In genomic region chr1:195158091-195158490, GRCh38 we compare ENCODE assay signal across 21 cellular contexts.
A peak's percentile ranks its signal among the peaks of the same experiment; 100 is the strongest.
DNase-seq lines count a peak whose midpoint lies in the region; ATAC-seq, FAIRE-seq and TF ChIP-seq lines count a peak whose summit lies in the region.
"Had no signal": no experiment of that assay in that cellular context is flagged by ENCODE, and none has a peak within 500 bp of the region (broad histone marks: within the 10 kb centered on the region; RNA-seq: fewer than 3 reads in every experiment).

No MANE protein-coding gene starts in this region.

- H2AFZ ChIP-seq in H9 (ENCODE audit: low read length): no peak overlapping the region
- H2AFZ ChIP-seq in H1 (ENCODE audit: low read length): peak overlapping the region; percentile 81; the same call in 1 of the 2 replicates
- peak overlapping the region; percentile 43 for H2AFZ ChIP-seq in neuronal stem cell (ENCODE audit: low read length)
- H2AFZ ChIP-seq: GM23248 had no signal

- no peak overlapping the region for H3K56ac ChIP-seq in H9 (ENCODE audit: insufficient read length, low read depth, low read length)
- no peak overlapping the region for H3K56ac ChIP-seq in H1 (replicated peaks; ENCODE audit: insufficient read length, low read depth, low read length)
- H3K56ac ChIP-seq in mesendoderm (ENCODE audit: low read length): no peak overlapping the region

- no peak for FAIRE-seq in H1 (lab: Jason Lieb, UNC)
- FAIRE-seq: D721Med, GM12891, GM18507 had no signal

- H3K27ac Mint-ChIP-seq in H9: no peak overlapping the region
- H3K27ac Mint-ChIP-seq: CD4-positive, CD25-positive, alpha-beta regulatory T cell; CD8-positive, alpha-beta T cell had no signal

- TF ChIP-seq CTCF in H9 (conservative IDR thresholded peaks at IDR 0.05) (no peak), H1 (IDR thresholded peaks at IDR 0.05; ENCODE audit: control extremely low read depth in 1 of 3, insufficient read depth in 1 of 3, low read depth in 1 of 3, low read length in 3 of 3) (no peak), thyroid gland (IDR thresholded peaks at IDR 0.05) (no peak)

- intact Hi-C loops in thyroid gland (cut with DNase I): no loop called here

- no peak overlapping the region for H2AK5ac ChIP-seq in H9 (ENCODE audit: insufficient read length, low read length)
- H2AK5ac ChIP-seq in H1 (ENCODE audit: low read depth, low read length): no peak overlapping the region
- H2AK5ac ChIP-seq in mesendoderm (ENCODE audit: low read length): no peak overlapping the region
- no peak overlapping the region for H2AK5ac ChIP-seq in neuronal stem cell (ENCODE audit: low read depth, low read length)

- H3K9me3 ChIP-seq in H9 (ENCODE audit: control insufficient read depth, low read depth, low read length): no peaks in the 10 kb centered on the region
- H3K9me3 ChIP-seq in H1 (ENCODE audit: insufficient read depth in 2 of 2, low read depth in 1 of 2, low read length in 1 of 2): no peaks in the 10 kb centered on the region
- H3K9me3 ChIP-seq in neuronal stem cell (replicated peaks in 1 of 2; ENCODE audit: control insufficient read depth in 2 of 2, insufficient read depth in 1 of 2, low read depth in 1 of 2, low read length in 2 of 2): no peaks in the 10 kb centered on the region
- no peaks in the 10 kb centered on the region for H3K9me3 ChIP-seq in thyroid gland

- H3K9ac ChIP-seq in H9 (ENCODE audit: extremely low read depth, insufficient read length, low read length): no peak overlapping the region
- no peak overlapping the region for H3K9ac ChIP-seq in H1 (replicated peaks in 1 of 4; ENCODE audit: extremely low read depth in 1 of 4, low read depth in 3 of 4, low read length in 3 of 4)
- no peak overlapping the region for H3K9ac ChIP-seq in mesendoderm (ENCODE audit: low read length)
- H3K9ac ChIP-seq in neuronal stem cell (ENCODE audit: low read depth, low read length, poor library complexity): no peak overlapping the region
- H3K9ac ChIP-seq: GM23248 had no signal

- no peak overlapping the region for H4K8ac ChIP-seq in H9 (replicated peaks; ENCODE audit: insufficient read length, low read depth, low read length)
- no peak overlapping the region for H4K8ac ChIP-seq in H1 (ENCODE audit: extremely low read depth, insufficient read depth, low read length)
- no peak overlapping the region for H4K8ac ChIP-seq in mesendoderm (ENCODE audit: low read depth, low read length)
- no peak overlapping the region for H4K8ac ChIP-seq in neuronal stem cell (ENCODE audit: low read depth, low read length)

- H2BK5ac ChIP-seq in H9 (ENCODE audit: insufficient read length, low read length) (no peak overlapping the region), H1 (ENCODE audit: low read depth, low read length) (no peak overlapping the region), mesendoderm (ENCODE audit: low read length) (no peak overlapping the region), neuronal stem cell (ENCODE audit: low read length) (no peak overlapping the region)

- H3K79me2 ChIP-seq in H9 (ENCODE audit: insufficient read depth, low read length) (no peaks in the 10 kb centered on the region), H1 (ENCODE audit: control insufficient read depth in 1 of 2, insufficient read depth in 2 of 2, low read length in 2 of 2) (no peaks in the 10 kb centered on the region), mesendoderm (ENCODE audit: control insufficient read depth, insufficient read depth, low read length) (no peaks in the 10 kb centered on the region)

- WGBS in H9 (ENCODE audit: extremely low coverage, insufficient read length, low lambda C conversion rate): no CpG with 5 or more reads among the region's 4 CpGs
- WGBS in H1 (ENCODE audit: extremely low coverage in 1 of 2, insufficient coverage in 1 of 2, insufficient read length in 1 of 2, insufficient replicate concordance in 2 of 2, low coverage in 1 of 2, low lambda C conversion rate in 2 of 2, missing lambda C conversion rate in 1 of 2), 2 experiments: 97% methylated on average over 4 of the region's 4 CpGs; no CpG with 5 or more reads in 1 of the 2 experiments
- no CpG with 5 or more reads among the region's 4 CpGs for WGBS in mesendoderm (ENCODE audit: extremely low coverage, insufficient coverage, low lambda C conversion rate)
- WGBS in neuronal stem cell (ENCODE audit: extremely low coverage in 2 of 2, insufficient read length in 2 of 2, insufficient replicate concordance in 1 of 2), 2 donors: no CpG with 5 or more reads among the region's 4 CpGs
- WGBS in thyroid gland, 2 donors: 90 to 93% methylated on average over 4 of the region's 4 CpGs

- H3K9me3 Mint-ChIP-seq in H9: peaks cover 0 to 7% of the 10 kb centered on the region in 2 experiments; a peak in 1 of 5 replicates
- H3K9me3 Mint-ChIP-seq: CD8-positive, alpha-beta T cell had no signal

- H3K27me3 Mint-ChIP-seq in H9 (ENCODE audit: low read depth): no peaks in the 10 kb centered on the region
- H3K27me3 Mint-ChIP-seq: CD4-positive, CD25-positive, alpha-beta regulatory T cell had no signal

- no peak overlapping the region for H3K4me3 Mint-ChIP-seq in H9
- H3K4me3 Mint-ChIP-seq: CD4-positive, CD25-positive, alpha-beta regulatory T cell; CD8-positive, alpha-beta T cell had no signal

- H3K18ac ChIP-seq in H9 (ENCODE audit: insufficient read length, low read depth, low read length) (no peak overlapping the region), H1 (ENCODE audit: extremely low read depth, low read length) (no peak overlapping the region), mesendoderm (ENCODE audit: low read length) (no peak overlapping the region), neuronal stem cell (ENCODE audit: low read length) (no peak overlapping the region)

- H2BK120ac ChIP-seq in H9 (ENCODE audit: low read depth, low read length, poor library complexity, severe bottlenecking) (no peak overlapping the region), H1 (replicated peaks; ENCODE audit: low read depth, low read length) (no peak overlapping the region), mesendoderm (ENCODE audit: low read depth, low read length) (no peak overlapping the region), neuronal stem cell (ENCODE audit: low read depth, low read length) (no peak overlapping the region)

- H4K5ac ChIP-seq in H9 (ENCODE audit: insufficient read length, low read depth, low read length) (no peak overlapping the region), H1 (ENCODE audit: insufficient read length, low read depth, low read length) (no peak overlapping the region), mesendoderm (ENCODE audit: low read length) (no peak overlapping the region)

- H4K20me1 ChIP-seq in H9 (ENCODE audit: control insufficient read depth, insufficient read depth, insufficient read length) (no peaks in the 10 kb centered on the region), H1 (replicated peaks in 1 of 2; ENCODE audit: control insufficient read depth in 1 of 2, insufficient read depth in 2 of 2, low read length in 2 of 2) (no peaks in the 10 kb centered on the region)

- DNase-seq in H9: peak; percentile 32
- DNase-seq in H1 (ENCODE audit: low read depth in 1 of 2, low spot score in 2 of 2): no peak
- peak; percentile 17 for DNase-seq in mesendoderm
- DNase-seq in neuronal stem cell (ENCODE audit: low spot score): no peak
- DNase-seq in amniotic stem cell (lab: John Stamatoyannopoulos, UW): no peak
- no peak for DNase-seq in thyroid gland
- DNase-seq: C1 segment of cervical spinal cord; CD4-positive, CD25-positive, alpha-beta regulatory T cell; CD8-positive, alpha-beta T cell; DMS 273 treated with DMSO at 0.1 percent for 48 hours; DMS79; EL; GF-D8; GM23248; H7 had no signal

- H3K4me1 ChIP-seq in H9 (ENCODE audit: insufficient read depth, low read length) (peaks cover 3% of the 10 kb centered on the region; the same call in 1 of the 2 replicates), H1 (replicated peaks in 1 of 4; ENCODE audit: control insufficient read depth in 3 of 4, insufficient read depth in 4 of 4, low read length in 3 of 4) (no peaks in the 10 kb centered on the region; a peak in 1 of 7 replicates), mesendoderm (ENCODE audit: control insufficient read depth, low read depth, low read length) (no peaks in the 10 kb centered on the region), neuronal stem cell (ENCODE audit: control insufficient read depth in 2 of 2, insufficient read depth in 1 of 2, low read depth in 1 of 2, low read length in 2 of 2) (no peaks in the 10 kb centered on the region), thyroid gland (no peaks in the 10 kb centered on the region)

- H3K14ac ChIP-seq in H9 (ENCODE audit: insufficient read depth, low read length): no peak overlapping the region
- no peak overlapping the region for H3K14ac ChIP-seq in H1 (ENCODE audit: insufficient read length)
- no peak overlapping the region for H3K14ac ChIP-seq in neuronal stem cell (ENCODE audit: low read length)

- no peaks in the 10 kb centered on the region for H3K36me3 ChIP-seq in H1 (ENCODE audit: control insufficient read depth in 2 of 4, insufficient read depth in 4 of 4, low read length in 3 of 4)
- no peaks in the 10 kb centered on the region for H3K36me3 ChIP-seq in mesendoderm (ENCODE audit: control insufficient read depth, insufficient read depth, low read length)
- no peaks in the 10 kb centered on the region for H3K36me3 ChIP-seq in neuronal stem cell (replicated peaks in 1 of 2; ENCODE audit: control insufficient read depth in 2 of 2, insufficient read depth in 2 of 2, low read length in 2 of 2)
- no peaks in the 10 kb centered on the region for H3K36me3 ChIP-seq in thyroid gland

- POLR2A ChIA-PET in H1 (lab: Charles Lee; ENCODE audit: partially characterized antibody): no interaction called here

- no peak overlapping the region for H3T11ph ChIP-seq in H9 (ENCODE audit: low read length)

- H3K23ac ChIP-seq in H9 (ENCODE audit: insufficient read length, low read depth, low read length) (no peak overlapping the region), H1 (ENCODE audit: insufficient read length) (no peak overlapping the region), mesendoderm (ENCODE audit: low read length) (no peak overlapping the region), neuronal stem cell (ENCODE audit: low read depth, low read length, poor library complexity) (no peak overlapping the region)

- H4K91ac ChIP-seq in H9 (ENCODE audit: insufficient read length, low read depth, low read length) (no peak overlapping the region), H1 (replicated peaks; ENCODE audit: insufficient read length, low read length) (no peak overlapping the region), neuronal stem cell (ENCODE audit: low read depth, low read length, poor library complexity) (no peak overlapping the region)

- TF ChIP-seq RAD21 in H1 (IDR thresholded peaks at IDR 0.05 in 1 of 2, conservative IDR thresholded peaks at IDR 0.05 in 1 of 2; ENCODE audit: low read depth in 2 of 2, low read length in 2 of 2): no peak

- H3K27me3 ChIP-seq in H9 (ENCODE audit: insufficient read depth, low read length) (no peaks in the 10 kb centered on the region), H1 (replicated peaks in 1 of 4; ENCODE audit: control insufficient read depth in 3 of 4, extremely low read depth in 1 of 4, insufficient read depth in 3 of 4, low read length in 3 of 4) (no peaks in the 10 kb centered on the region), mesendoderm (ENCODE audit: insufficient read depth, low read length, poor library complexity) (no peaks in the 10 kb centered on the region), neuronal stem cell (ENCODE audit: control insufficient read depth in 3 of 3, insufficient read depth in 3 of 3, low read depth in 1 of 3, low read length in 3 of 3) (no peaks in the 10 kb centered on the region), thyroid gland (no peaks in the 10 kb centered on the region)

- H3K23me2 ChIP-seq in H9 (ENCODE audit: insufficient read length, low read depth, low read length, poor library complexity, severe bottlenecking) (no peaks in the 10 kb centered on the region), H1 (ENCODE audit: low read depth, low read length) (no peaks in the 10 kb centered on the region)

- H2BK20ac ChIP-seq in H9 (ENCODE audit: low read depth, low read length, poor library complexity, severe bottlenecking) (no peak overlapping the region), H1 (ENCODE audit: low read length) (no peak overlapping the region)

- H2BK12ac ChIP-seq in H9 (ENCODE audit: insufficient read length, low read depth, low read length) (no peak overlapping the region), H1 (ENCODE audit: low read depth, low read length) (no peak overlapping the region), neuronal stem cell (ENCODE audit: low read length) (no peak overlapping the region)

- CTCF ChIA-PET in H1 (lab: Charles Lee; ENCODE audit: partially characterized antibody): no interaction called here

- peaks cover 10 to 13% of the 10 kb centered on the region in 2 experiments for H3K4me1 Mint-ChIP-seq in H9
- H3K4me1 Mint-ChIP-seq: CD4-positive, CD25-positive, alpha-beta regulatory T cell had no signal

- H3K4me3 ChIP-seq in H1 (ENCODE audit: extremely low read depth in 1 of 4, insufficient read depth in 2 of 4, low read depth in 3 of 4, low read length in 4 of 4): no peak overlapping the region
- no peak overlapping the region for H3K4me3 ChIP-seq in mesendoderm (ENCODE audit: low read length)
- H3K4me3 ChIP-seq in neuronal stem cell (ENCODE audit: low read length in 2 of 2): no peak overlapping the region
- no peak overlapping the region for H3K4me3 ChIP-seq in thyroid gland (replicated peaks in 1 of 3)
- H3K4me3 ChIP-seq: GM23248 had no signal

- ATAC-seq in HG02678 (IDR thresholded peaks at IDR 0.05; ENCODE audit: unreplicated experiment) (no peak), GM21737 (IDR thresholded peaks at IDR 0.05; ENCODE audit: unreplicated experiment) (no peak)
- ATAC-seq: CD8-positive, alpha-beta T cell; HCT116 had no signal

- TF ChIP-seq EP300 in H1 (IDR thresholded peaks at IDR 0.05; ENCODE audit: borderline replicate concordance in 1 of 2, low read depth in 2 of 2, low read length in 2 of 2): no peak

- H3K27ac ChIP-seq in H9 (ENCODE audit: insufficient read length, low read depth, low read length): no peak overlapping the region
- no peak overlapping the region for H3K27ac ChIP-seq in H1 (ENCODE audit: low read depth, low read length)
- H3K27ac ChIP-seq in mesendoderm (ENCODE audit: low read depth, low read length): no peak overlapping the region
- H3K27ac ChIP-seq in neuronal stem cell (replicated peaks; ENCODE audit: low read length): no peak overlapping the region
- H3K27ac ChIP-seq in thyroid gland: no peak overlapping the region
- H3K27ac ChIP-seq: GM23248 had no signal

- no peaks in the 10 kb centered on the region for H3K36me3 Mint-ChIP-seq in H9 (ENCODE audit: insufficient read depth in 1 of 3, low read depth in 3 of 3)
- H3K36me3 Mint-ChIP-seq: CD4-positive, CD25-positive, alpha-beta regulatory T cell; CD8-positive, alpha-beta T cell had no signal

- H2BK15ac ChIP-seq in H9 (ENCODE audit: low read depth, low read length): no peak overlapping the region
- no peak overlapping the region for H2BK15ac ChIP-seq in H1 (ENCODE audit: low read length)
- no peak overlapping the region for H2BK15ac ChIP-seq in mesendoderm (replicated peaks; ENCODE audit: low read depth)
- H2BK15ac ChIP-seq in neuronal stem cell (ENCODE audit: low read length): no peak overlapping the region

- no peak for TF ChIP-seq POLR2A in H1 (IDR thresholded peaks at IDR 0.05; ENCODE audit: control extremely low read depth in 1 of 2, low read depth in 2 of 2, low read length in 2 of 2)
- no peak for TF ChIP-seq POLR2A in thyroid gland (IDR thresholded peaks at IDR 0.05)

- H3K4me2 ChIP-seq in H9 (ENCODE audit: insufficient read depth, insufficient read length, low read length): no peak overlapping the region
- no peak overlapping the region for H3K4me2 ChIP-seq in H1 (ENCODE audit: insufficient read depth in 1 of 2, low read depth in 2 of 2, low read length in 2 of 2)
- no peak overlapping the region for H3K4me2 ChIP-seq in mesendoderm (ENCODE audit: low read length)
- H3K4me2 ChIP-seq in neuronal stem cell (ENCODE audit: insufficient read depth, low read length, poor library complexity, severe bottlenecking): no peak overlapping the region

- no peak overlapping the region for H3K4ac ChIP-seq in H9 (ENCODE audit: low read depth, low read length)
- H3K4ac ChIP-seq in H1 (replicated peaks; ENCODE audit: insufficient read length, low read depth, low read length): no peak overlapping the region
- no peak overlapping the region for H3K4ac ChIP-seq in mesendoderm (ENCODE audit: low read depth, low read length)
- H3K4ac ChIP-seq in neuronal stem cell (ENCODE audit: low read length): no peak overlapping the region

- H3K79me1 ChIP-seq in H9 (ENCODE audit: insufficient read depth, low read depth, low read length, poor library complexity, severe bottlenecking) (no peaks in the 10 kb centered on the region), H1 (ENCODE audit: low read depth, low read length) (no peaks in the 10 kb centered on the region), mesendoderm (ENCODE audit: low read length) (no peaks in the 10 kb centered on the region), neuronal stem cell (ENCODE audit: low read depth, low read length) (no peaks in the 10 kb centered on the region)

Comparison
In these comparisons a context has a peak if more than half of its experiments do, and no peak if none do; other contexts are left out.
1. DNase-seq: peak in H9 (single experiment) and mesendoderm (single experiment); none in H1 (0 of 2), neuronal stem cell (single experiment), amniotic stem cell (single experiment) and thyroid gland (0 of 2).